In genomic region chr2:199697469-199697868, GRCh38 we compare ENCODE assay signal across 7 cellular contexts.
"Had no signal": no experiment of that assay in that cellular context is flagged by ENCODE, and none has a peak within 500 bp of the region (broad histone marks: within the 10 kb centered on the region; RNA-seq: fewer than 3 reads in every experiment).

No MANE protein-coding gene starts in this region.

- FAIRE-seq: H1, H54, HTR-8/SVneo had no signal

- H3K4me3 ChIP-seq: GM23338 had no signal

- DNase-seq: H9, HCEC 1CT, IMR-90 had no signal

- ATAC-seq: GM23338 had no signal
